ENCODE assay signal across 7 cellular contexts in genomic region chr2:72636210-72636609, GRCh38.
"Had no signal": no experiment of that assay in that cellular context is flagged by ENCODE, and none has a peak within 500 bp of the region (broad histone marks: within the 10 kb centered on the region; RNA-seq: fewer than 3 reads in every experiment).

No MANE protein-coding gene starts in this region.

- H3K27ac ChIP-seq: GM23248 had no signal

- H3K36me3 ChIP-seq: HAP-1 had no signal

- H3K9me3 ChIP-seq: HAP-1 had no signal

- ATAC-seq: HCT116 had no signal

- H3K4me3 ChIP-seq: GM23248, HAP-1 had no signal

- DNase-seq: GM23248, GOT3, H7, IMR-90, KBM-7 had no signal
